Comparison of ENCODE assay signal across 1 cellular context in genomic region chr5:158461240-158461854, GRCh38.
A peak's percentile ranks its signal among the peaks of the same experiment; 100 is the strongest.
TF ChIP-seq lines count a peak whose summit lies in the region.

No MANE protein-coding gene starts in this region.

TF ChIP-seq in HepG2, 621 proteins besides CTCF, POLR2A, EP300 and RAD21 (continued from another document and continues in another):
- TF ChIP-seq HIC2 (CRISPR knock-in tag; IDR thresholded peaks at IDR 0.05; ENCODE audit: low read depth) = no peak
- TF ChIP-seq ZNF432 (CRISPR knock-in tag; IDR thresholded peaks at IDR 0.05; ENCODE audit: borderline replicate concordance) = no peak
- no peak for TF ChIP-seq PAF1 (CRISPR knock-in tag; IDR thresholded peaks at IDR 0.05)
- peak; percentile 96 for TF ChIP-seq FOXK1 (CRISPR knock-in tag; IDR thresholded peaks at IDR 0.05; ENCODE audit: borderline replicate concordance, low read depth)
- TF ChIP-seq TBP (CRISPR knock-in tag; IDR thresholded peaks at IDR 0.05) = no peak
- TF ChIP-seq, protein P1, sequence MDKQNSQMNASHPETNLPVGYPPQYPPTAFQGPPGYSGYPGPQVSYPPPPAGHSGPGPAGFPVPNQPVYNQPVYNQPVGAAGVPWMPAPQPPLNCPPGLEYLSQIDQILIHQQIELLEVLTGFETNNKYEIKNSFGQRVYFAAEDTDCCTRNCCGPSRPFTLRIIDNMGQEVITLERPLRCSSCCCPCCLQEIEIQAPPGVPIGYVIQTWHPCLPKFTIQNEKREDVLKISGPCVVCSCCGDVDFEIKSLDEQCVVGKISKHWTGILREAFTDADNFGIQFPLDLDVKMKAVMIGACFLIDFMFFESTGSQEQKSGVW (CRISPR knock-in tag; IDR thresholded peaks at IDR 0.05; ENCODE audit: borderline replicate concordance) = no peak
- no peak for TF ChIP-seq ZFP41 (CRISPR knock-in tag; IDR thresholded peaks at IDR 0.05; ENCODE audit: borderline replicate concordance)
- TF ChIP-seq ZNF724P (CRISPR knock-in tag; IDR thresholded peaks at IDR 0.05; ENCODE audit: borderline replicate concordance) = no peak
- TF ChIP-seq PAWR (CRISPR knock-in tag; IDR thresholded peaks at IDR 0.05; ENCODE audit: borderline replicate concordance) = no peak
- TF ChIP-seq ZFP36L1 (CRISPR knock-in tag; IDR thresholded peaks at IDR 0.05) = peak; percentile 52; the same call in 1 of the 2 replicates
- TF ChIP-seq, protein P2, sequence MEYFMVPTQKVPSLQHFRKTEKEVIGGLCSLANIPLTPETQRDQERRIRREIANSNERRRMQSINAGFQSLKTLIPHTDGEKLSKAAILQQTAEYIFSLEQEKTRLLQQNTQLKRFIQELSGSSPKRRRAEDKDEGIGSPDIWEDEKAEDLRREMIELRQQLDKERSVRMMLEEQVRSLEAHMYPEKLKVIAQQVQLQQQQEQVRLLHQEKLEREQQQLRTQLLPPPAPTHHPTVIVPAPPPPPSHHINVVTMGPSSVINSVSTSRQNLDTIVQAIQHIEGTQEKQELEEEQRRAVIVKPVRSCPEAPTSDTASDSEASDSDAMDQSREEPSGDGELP (IDR thresholded peaks at IDR 0.05; ENCODE audit: borderline replicate concordance, low read depth) = peak; percentile 97
- TF ChIP-seq WIZ (CRISPR knock-in tag; IDR thresholded peaks at IDR 0.05) = peak; percentile 89
- no peak for TF ChIP-seq TCF7L2 (IDR thresholded peaks at IDR 0.05; ENCODE audit: low read depth, low read length)
- no peak for TF ChIP-seq AGO2 (optimal IDR thresholded peaks at IDR 0.05; ENCODE audit: low read depth, low read length)
- 0 out of 2 replicates have a peak, but pooled peaks have one; percentile 50 for TF ChIP-seq NPAS2 (CRISPR knock-in tag; IDR thresholded peaks at IDR 0.05; ENCODE audit: borderline replicate concordance)
- TF ChIP-seq ZNF670 (CRISPR knock-in tag; IDR thresholded peaks at IDR 0.05; ENCODE audit: borderline replicate concordance) = peak; percentile 40; the same call in 1 of the 2 replicates
- no peak for TF ChIP-seq ZFP36 (IDR thresholded peaks at IDR 0.05; ENCODE audit: borderline replicate concordance, low read depth, low read length, partially characterized antibody)
- no peak for TF ChIP-seq E2F1 (CRISPR knock-in tag; IDR thresholded peaks at IDR 0.05)
- TF ChIP-seq KLF12 (CRISPR knock-in tag; IDR thresholded peaks at IDR 0.05; ENCODE audit: borderline replicate concordance) = 0 out of 2 replicates have a peak, but pooled peaks have one; percentile 53
- TF ChIP-seq ZNF18 (CRISPR knock-in tag; IDR thresholded peaks at IDR 0.05; ENCODE audit: insufficient replicate concordance) = no peak
- peak; percentile 89 for TF ChIP-seq NFIC (IDR thresholded peaks at IDR 0.05; ENCODE audit: low read length)
- peak; percentile 91 for TF ChIP-seq TEAD3 (CRISPR knock-in tag; optimal IDR thresholded peaks at IDR 0.05; ENCODE audit: borderline replicate concordance)
- no peak for TF ChIP-seq MTERF4 (CRISPR knock-in tag; IDR thresholded peaks at IDR 0.05)
- no peak for TF ChIP-seq ZZZ3 (CRISPR knock-in tag; IDR thresholded peaks at IDR 0.05; ENCODE audit: borderline replicate concordance)
- no peak for TF ChIP-seq ZKSCAN1 (IDR thresholded peaks at IDR 0.05; ENCODE audit: low read length)
- TF ChIP-seq KLF6 (CRISPR knock-in tag; IDR thresholded peaks at IDR 0.05) = peak; percentile 74; the same call in 1 of the 2 replicates
- TF ChIP-seq, protein P3, sequence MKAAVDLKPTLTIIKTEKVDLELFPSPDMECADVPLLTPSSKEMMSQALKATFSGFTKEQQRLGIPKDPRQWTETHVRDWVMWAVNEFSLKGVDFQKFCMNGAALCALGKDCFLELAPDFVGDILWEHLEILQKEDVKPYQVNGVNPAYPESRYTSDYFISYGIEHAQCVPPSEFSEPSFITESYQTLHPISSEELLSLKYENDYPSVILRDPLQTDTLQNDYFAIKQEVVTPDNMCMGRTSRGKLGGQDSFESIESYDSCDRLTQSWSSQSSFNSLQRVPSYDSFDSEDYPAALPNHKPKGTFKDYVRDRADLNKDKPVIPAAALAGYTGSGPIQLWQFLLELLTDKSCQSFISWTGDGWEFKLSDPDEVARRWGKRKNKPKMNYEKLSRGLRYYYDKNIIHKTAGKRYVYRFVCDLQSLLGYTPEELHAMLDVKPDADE (CRISPR knock-in tag; IDR thresholded peaks at IDR 0.05) = no peak
- TF ChIP-seq KDM5B (CRISPR knock-in tag; IDR thresholded peaks at IDR 0.05; ENCODE audit: borderline replicate concordance) = no peak
- TF ChIP-seq NFYB (CRISPR knock-in tag; IDR thresholded peaks at IDR 0.05) = no peak
- TF ChIP-seq THAP7 (CRISPR knock-in tag; IDR thresholded peaks at IDR 0.05) = no peak
- TF ChIP-seq ZNF672 (CRISPR knock-in tag; IDR thresholded peaks at IDR 0.05) = no peak
- peak; percentile 55 for TF ChIP-seq HBP1 (CRISPR knock-in tag; IDR thresholded peaks at IDR 0.05; ENCODE audit: low read depth)
- TF ChIP-seq CENPX (CRISPR knock-in tag; IDR thresholded peaks at IDR 0.05) = no peak
- TF ChIP-seq YEATS2 (CRISPR knock-in tag; IDR thresholded peaks at IDR 0.05; ENCODE audit: borderline replicate concordance) = peak; percentile 65; the same call in 1 of the 2 replicates
- peak; percentile 82; the same call in 1 of the 2 replicates for TF ChIP-seq BRF2 (CRISPR knock-in tag; IDR thresholded peaks at IDR 0.05)
- no peak for TF ChIP-seq MXD1 (CRISPR knock-in tag; IDR thresholded peaks at IDR 0.05)
- TF ChIP-seq ATRX (CRISPR knock-in tag; IDR thresholded peaks at IDR 0.05; ENCODE audit: borderline replicate concordance) = no peak
- TF ChIP-seq, protein P4, sequence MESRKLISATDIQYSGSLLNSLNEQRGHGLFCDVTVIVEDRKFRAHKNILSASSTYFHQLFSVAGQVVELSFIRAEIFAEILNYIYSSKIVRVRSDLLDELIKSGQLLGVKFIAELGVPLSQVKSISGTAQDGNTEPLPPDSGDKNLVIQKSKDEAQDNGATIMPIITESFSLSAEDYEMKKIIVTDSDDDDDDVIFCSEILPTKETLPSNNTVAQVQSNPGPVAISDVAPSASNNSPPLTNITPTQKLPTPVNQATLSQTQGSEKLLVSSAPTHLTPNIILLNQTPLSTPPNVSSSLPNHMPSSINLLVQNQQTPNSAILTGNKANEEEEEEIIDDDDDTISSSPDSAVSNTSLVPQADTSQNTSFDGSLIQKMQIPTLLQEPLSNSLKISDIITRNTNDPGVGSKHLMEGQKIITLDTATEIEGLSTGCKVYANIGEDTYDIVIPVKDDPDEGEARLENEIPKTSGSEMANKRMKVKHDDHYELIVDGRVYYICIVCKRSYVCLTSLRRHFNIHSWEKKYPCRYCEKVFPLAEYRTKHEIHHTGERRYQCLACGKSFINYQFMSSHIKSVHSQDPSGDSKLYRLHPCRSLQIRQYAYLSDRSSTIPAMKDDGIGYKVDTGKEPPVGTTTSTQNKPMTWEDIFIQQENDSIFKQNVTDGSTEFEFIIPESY (CRISPR knock-in tag; IDR thresholded peaks at IDR 0.05) = peak; percentile 43; the same call in 1 of the 2 replicates
